Comparison of ENCODE assay signal across 22 cellular contexts in the genomic region with DNA sequence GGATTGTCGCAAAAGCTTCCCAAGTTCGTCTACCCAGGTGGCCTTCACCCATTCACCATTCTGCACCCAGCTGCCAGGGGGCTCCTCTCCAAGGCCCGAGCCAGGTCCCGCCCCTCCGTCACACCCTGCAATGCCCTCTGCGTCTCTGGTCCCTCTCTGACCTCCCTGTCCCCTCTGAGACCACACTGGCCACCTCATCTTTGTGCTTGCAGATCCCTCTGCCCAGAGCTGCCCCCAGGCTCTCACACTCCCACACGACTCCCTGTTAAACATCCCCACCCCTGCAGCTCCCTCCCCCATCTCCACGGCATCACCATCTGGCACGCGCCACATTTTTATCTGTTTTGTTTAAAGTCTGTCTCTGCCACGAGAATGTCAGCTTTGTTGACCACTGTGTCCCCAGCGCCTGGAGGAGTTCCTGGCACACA.
DNase-seq lines count a peak whose midpoint lies in the region; ATAC-seq and TF ChIP-seq lines count a peak whose summit lies in the region.
"Had no signal": no experiment of that assay in that cellular context is flagged by ENCODE, and none has a peak within 500 bp of the region (broad histone marks: within the 10 kb centered on the region; RNA-seq: fewer than 3 reads in every experiment).

No MANE protein-coding gene starts in this region.

- no peak overlapping the region for H3K27ac Mint-ChIP-seq in CD14-positive monocyte
- H3K27ac Mint-ChIP-seq in neural crest cell (ENCODE audit: unreplicated experiment): peak overlapping the region; percentile 89
- H3K27ac Mint-ChIP-seq: CD8-positive, alpha-beta memory T cell; stimulated activated memory B cell treated with anti-CD40 and anti-IgM and Interleukin-4, amounts not matched to agents 10 μg/mL and 1 μg/mL and 100 μg/mL, for 72 hours had no signal

- H3K4me1 ChIP-seq in SK-N-SH (ENCODE audit: control insufficient read depth in 1 of 2, insufficient read depth in 2 of 2, low read depth in 1 of 2, low read length in 1 of 2) (peaks cover 0 to 41% of the 10 kb centered on the region in 2 experiments; a peak in 1 of 4 replicates), PC-3 (ENCODE audit: insufficient read depth, low read length) (no peaks in the 10 kb centered on the region)
- H3K4me1 ChIP-seq: adrenal gland, gastrocnemius medialis had no signal

- DNase-seq in CD14-positive monocyte (ENCODE audit: low spot score): peak; percentile 23
- peak; percentile 20 for DNase-seq in H4 (ENCODE audit: low spot score)
- peak; percentile 91 for DNase-seq in SK-N-SH
- DNase-seq in neural crest cell (ENCODE audit: low read depth, low spot score): no peak
- DNase-seq in activated CD4-positive, alpha-beta T cell treated with anti-CD3 and anti-CD28 coated beads for 4 hours: no peak
- no peak for DNase-seq in PC-3
- DNase-seq: activated CD4-positive, CD25-positive, alpha-beta regulatory T cell treated with anti-CD3 and anti-CD28 coated beads, Interleukin-2, amount 50 U/mL, for 72 hours; activated CD8-positive, alpha-beta memory T cell treated with anti-CD3 and anti-CD28 coated beads for 24 hours; CD8-positive, alpha-beta memory T cell; DND-41; gastrocnemius medialis; KG1; mucosa of descending colon; NCI-H774; stimulated activated CD4-positive, alpha-beta T cell treated with anti-CD3 and anti-CD28 coated beads, Interleukin-15, amount 100 ng/mL, for 24 hours; T1000 had no signal

- H3K4me1 Mint-ChIP-seq in CD14-positive monocyte (no peaks in the 10 kb centered on the region), neural crest cell (peaks cover 7% of the 10 kb centered on the region)
- H3K4me1 Mint-ChIP-seq: CD8-positive, alpha-beta memory T cell; stimulated activated memory B cell treated with anti-CD40 and anti-IgM and Interleukin-4, amounts not matched to agents 10 μg/mL and 1 μg/mL and 100 μg/mL, for 72 hours had no signal

- H4K20me1 ChIP-seq in SK-N-SH (ENCODE audit: insufficient read depth) (no peaks in the 10 kb centered on the region), PC-3 (ENCODE audit: low read length) (no peaks in the 10 kb centered on the region)

- no peak overlapping the region for H3K4me3 ChIP-seq in SK-N-SH (ENCODE audit: low read depth in 2 of 2, low read length in 1 of 2)
- H3K4me3 ChIP-seq in PC-3 (ENCODE audit: low read length): no peak overlapping the region
- H3K4me3 ChIP-seq: adrenal gland, gastrocnemius medialis, mucosa of descending colon, thoracic aorta had no signal

- H3K27me3 Mint-ChIP-seq in CD14-positive monocyte (ENCODE audit: low read depth in 3 of 3) (peaks cover 0 to 2% (median 0%) of the 10 kb centered on the region in 3 donors), neural crest cell (ENCODE audit: low read depth) (no peaks in the 10 kb centered on the region)
- H3K27me3 Mint-ChIP-seq: stimulated activated memory B cell treated with anti-CD40 and anti-IgM and Interleukin-4, amounts not matched to agents 10 μg/mL and 1 μg/mL and 100 μg/mL, for 72 hours had no signal

- POLR2A ChIA-PET in SK-N-SH (lab: Yijun Ruan, JAX): interaction anchor here (0.7 to 1.2 kb wide), 2 partner anchors 11 to 242 kb away, joined by 4 to 7 read pairs; no protein-coding TSS in a partner anchor
- POLR2A ChIA-PET in PC-3 (lab: Charles Lee; ENCODE audit: unreplicated experiment): no interaction called here

- no peak for ATAC-seq in GM21390 (IDR thresholded peaks at IDR 0.05; ENCODE audit: unreplicated experiment)
- ATAC-seq in PC-3: no peak
- ATAC-seq: gastrocnemius medialis; left lobe of liver; mucosa of descending colon; stimulated activated memory B cell treated with anti-CD40 and anti-IgM and Interleukin-4, amounts not matched to agents 10 μg/mL and 1 μg/mL and 100 μg/mL, for 72 hours had no signal

- TF ChIP-seq RAD21 in SK-N-SH (IDR thresholded peaks at IDR 0.05; ENCODE audit: low read length): peak; percentile 31; the same call in 1 of the 2 replicates

- H3K9me2 ChIP-seq in SK-N-SH: no peaks in the 10 kb centered on the region
- H3K9me2 ChIP-seq in PC-3 (replicated peaks; ENCODE audit: low read length): no peaks in the 10 kb centered on the region

- intact Hi-C loops in CD14-positive monocyte (cut with micrococcal nuclease): no loop called here
- intact Hi-C loops in PC-3 (cut with micrococcal nuclease): no loop called here

- TF ChIP-seq EP300 in SK-N-SH (IDR thresholded peaks at IDR 0.05; ENCODE audit: borderline replicate concordance in 1 of 2, low read depth in 1 of 2, low read length in 1 of 2): peak in 1 of 2 experiments; percentile 88; a peak in 2 of 4 replicates

- H3K36me3 Mint-ChIP-seq in CD14-positive monocyte (no peaks in the 10 kb centered on the region), neural crest cell (ENCODE audit: low read depth) (no peaks in the 10 kb centered on the region)
- H3K36me3 Mint-ChIP-seq: CD8-positive, alpha-beta memory T cell; stimulated activated memory B cell treated with anti-CD40 and anti-IgM and Interleukin-4, amounts not matched to agents 10 μg/mL and 1 μg/mL and 100 μg/mL, for 72 hours had no signal

- H3K4me3 Mint-ChIP-seq in CD14-positive monocyte: peak overlapping the region in 1 of 2 donors; percentile 41
- H3K4me3 Mint-ChIP-seq in neural crest cell: peak overlapping the region; percentile 24
- H3K4me3 Mint-ChIP-seq: CD8-positive, alpha-beta memory T cell; stimulated activated memory B cell treated with anti-CD40 and anti-IgM and Interleukin-4, amounts not matched to agents 10 μg/mL and 1 μg/mL and 100 μg/mL, for 72 hours had no signal

- no peak overlapping the region for H2AFZ ChIP-seq in SK-N-SH (ENCODE audit: low read depth)
- no peak overlapping the region for H2AFZ ChIP-seq in PC-3 (ENCODE audit: low read length)

- no peak overlapping the region for H3K9ac ChIP-seq in SK-N-SH
- H3K9ac ChIP-seq in PC-3 (ENCODE audit: low read length): no peak overlapping the region

- no peak overlapping the region for H3K4me2 ChIP-seq in SK-N-SH
- no peak overlapping the region for H3K4me2 ChIP-seq in PC-3 (ENCODE audit: low read length)

- H3K79me2 ChIP-seq in SK-N-SH (ENCODE audit: insufficient read depth): no peaks in the 10 kb centered on the region
- no peaks in the 10 kb centered on the region for H3K79me2 ChIP-seq in PC-3 (ENCODE audit: low read length)

- BruUV-seq in PC-3 (replicated peaks; lab: Mats Ljungman, UMichigan): no TSS peak

- TF ChIP-seq CTCF in CD14-positive monocyte (IDR thresholded peaks at IDR 0.05): no peak
- TF ChIP-seq CTCF in SK-N-SH (IDR thresholded peaks at IDR 0.05): no peak
- TF ChIP-seq CTCF in neural crest cell (conservative IDR thresholded peaks at IDR 0.05): no peak
- no peak for TF ChIP-seq CTCF in PC-3 (conservative IDR thresholded peaks at IDR 0.05; ENCODE audit: low read depth, low read length)

- no peaks in the 10 kb centered on the region for H3F3A ChIP-seq in SK-N-SH (replicated peaks; ENCODE audit: insufficient read depth)
- no peaks in the 10 kb centered on the region for H3F3A ChIP-seq in PC-3 (ENCODE audit: low read length, unreplicated experiment)

- H3K36me3 ChIP-seq in SK-N-SH (replicated peaks in 1 of 2; ENCODE audit: control insufficient read depth in 1 of 2, insufficient read depth in 2 of 2, low read length in 1 of 2): no peaks in the 10 kb centered on the region
- H3K36me3 ChIP-seq in PC-3 (ENCODE audit: low read depth, low read length): no peaks in the 10 kb centered on the region
- H3K36me3 ChIP-seq: adrenal gland, gastrocnemius medialis, neutrophil, thoracic aorta had no signal

- 54% methylated on average over 12 of the region's 12 CpGs for WGBS in SK-N-SH (ENCODE audit: low lambda C conversion rate)

- CTCF ChIA-PET in SK-N-SH (lab: Yijun Ruan, JAX): interaction anchor here (0.6 to 1.0 kb wide), 4 partner anchors 13 to 433 kb away, joined by 3 read pairs; no protein-coding TSS in a partner anchor
- CTCF ChIA-PET in PC-3 (lab: Charles Lee): no interaction called here

- H3K27ac ChIP-seq in SK-N-SH (ENCODE audit: low read depth in 2 of 2, low read length in 1 of 2): peak overlapping the region in 1 of 2 experiments; percentile 43; a peak in 2 of 4 replicates
- no peak overlapping the region for H3K27ac ChIP-seq in PC-3 (ENCODE audit: low read length)
- H3K27ac ChIP-seq: adrenal gland, gastrocnemius medialis, neutrophil, thoracic aorta had no signal

- H3K9me3 Mint-ChIP-seq in CD14-positive monocyte (peaks cover 0 to 2% (median 0%) of the 10 kb centered on the region in 7 donors), neural crest cell (no peaks in the 10 kb centered on the region)
- H3K9me3 Mint-ChIP-seq: CD8-positive, alpha-beta memory T cell; stimulated activated memory B cell treated with anti-CD40 and anti-IgM and Interleukin-4, amounts not matched to agents 10 μg/mL and 1 μg/mL and 100 μg/mL, for 72 hours had no signal

- H3K9me3 ChIP-seq in SK-N-SH (no peaks in the 10 kb centered on the region), PC-3 (ENCODE audit: low read length) (no peaks in the 10 kb centered on the region)
- H3K9me3 ChIP-seq: adrenal gland, gastrocnemius medialis, mucosa of descending colon, neutrophil, thoracic aorta had no signal

- H3K27me3 ChIP-seq in SK-N-SH (ENCODE audit: insufficient read depth) (no peaks in the 10 kb centered on the region), PC-3 (ENCODE audit: low read length) (no peaks in the 10 kb centered on the region)
- H3K27me3 ChIP-seq: adrenal gland, gastrocnemius medialis, neutrophil had no signal

TF ChIP-seq in SK-N-SH, 30 proteins besides CTCF, POLR2A, EP300 and RAD21:
- TF ChIP-seq PBX3 (IDR thresholded peaks at IDR 0.05) (no peak), MXI1 (IDR thresholded peaks at IDR 0.05; ENCODE audit: low read depth, low read length) (peak; percentile 82), RCOR1 (IDR thresholded peaks at IDR 0.05; ENCODE audit: low read length) (peak; percentile 72; the same call in 1 of the 2 replicates), GATA2 (CRISPR knock-in tag; IDR thresholded peaks at IDR 0.05) (peak; percentile 79), TEAD4 (IDR thresholded peaks at IDR 0.05; ENCODE audit: borderline replicate concordance, insufficient read depth) (no peak), CHD2 (IDR thresholded peaks at IDR 0.05; ENCODE audit: low read length, partially characterized antibody) (peak; percentile 84)

Comparison
In these comparisons a context has a peak if more than half of its experiments do, and no peak if none do; other contexts are left out.
1. DNase-seq: peak in CD14-positive monocyte (single experiment), H4 (single experiment) and SK-N-SH (single experiment); none in neural crest cell (single experiment), activated CD4-positive, alpha-beta T cell treated with anti-CD3 and anti-CD28 coated beads for 4 hours (0 of 2) and PC-3 (single experiment).